In the genomic region with DNA sequence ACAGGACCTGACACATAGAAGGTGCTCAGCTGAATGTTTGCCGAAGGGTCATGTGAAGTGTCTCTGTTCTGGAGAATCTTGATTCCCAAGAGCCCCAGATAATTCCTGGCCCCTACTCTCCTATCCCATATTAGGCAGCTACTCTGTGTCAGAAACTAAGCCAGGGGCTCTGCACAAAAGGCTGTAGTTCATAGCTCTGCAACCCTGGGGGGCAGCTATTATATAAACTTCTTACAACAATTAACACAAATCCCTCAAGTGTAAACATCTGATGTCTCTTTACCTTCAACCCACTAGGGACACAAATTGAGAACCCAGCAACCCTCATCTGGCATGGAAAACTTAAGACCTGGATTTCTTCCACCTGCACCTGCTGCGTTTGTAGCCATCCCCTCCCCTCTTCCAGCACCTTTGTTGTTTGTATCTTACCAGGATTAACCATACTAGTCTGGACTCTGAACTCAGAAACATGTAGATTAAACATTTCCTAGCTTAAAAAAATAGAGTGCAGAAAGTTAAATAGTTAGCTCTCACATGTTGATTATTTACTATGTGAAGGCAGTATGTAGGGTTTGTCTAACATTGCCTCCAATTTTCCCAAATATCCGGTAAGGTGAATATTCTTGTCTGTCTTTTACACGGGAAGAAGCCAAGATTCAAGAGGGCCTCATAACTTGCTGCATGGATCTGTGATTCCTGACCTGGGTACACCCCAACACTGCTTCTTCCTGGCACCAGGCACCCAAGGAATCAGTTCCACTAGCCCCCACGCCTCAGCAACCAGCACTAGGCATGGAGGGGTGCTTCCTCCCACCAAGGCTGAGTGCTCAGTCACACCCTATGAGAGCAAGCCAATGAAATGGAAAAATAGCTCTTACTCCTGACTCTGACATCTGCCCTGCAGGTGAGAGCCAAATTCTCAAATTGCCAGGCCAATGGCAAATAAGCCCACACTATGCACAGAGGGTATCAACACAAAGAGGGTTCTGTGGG, we compare ENCODE assay signal across 1 cellular context.
TF ChIP-seq lines count a peak whose summit lies in the region.

No MANE protein-coding gene starts in this region.

TF ChIP-seq in liver, 16 proteins besides CTCF, POLR2A, EP300 and RAD21 (continued from another document):
- TF ChIP-seq, protein P1, sequence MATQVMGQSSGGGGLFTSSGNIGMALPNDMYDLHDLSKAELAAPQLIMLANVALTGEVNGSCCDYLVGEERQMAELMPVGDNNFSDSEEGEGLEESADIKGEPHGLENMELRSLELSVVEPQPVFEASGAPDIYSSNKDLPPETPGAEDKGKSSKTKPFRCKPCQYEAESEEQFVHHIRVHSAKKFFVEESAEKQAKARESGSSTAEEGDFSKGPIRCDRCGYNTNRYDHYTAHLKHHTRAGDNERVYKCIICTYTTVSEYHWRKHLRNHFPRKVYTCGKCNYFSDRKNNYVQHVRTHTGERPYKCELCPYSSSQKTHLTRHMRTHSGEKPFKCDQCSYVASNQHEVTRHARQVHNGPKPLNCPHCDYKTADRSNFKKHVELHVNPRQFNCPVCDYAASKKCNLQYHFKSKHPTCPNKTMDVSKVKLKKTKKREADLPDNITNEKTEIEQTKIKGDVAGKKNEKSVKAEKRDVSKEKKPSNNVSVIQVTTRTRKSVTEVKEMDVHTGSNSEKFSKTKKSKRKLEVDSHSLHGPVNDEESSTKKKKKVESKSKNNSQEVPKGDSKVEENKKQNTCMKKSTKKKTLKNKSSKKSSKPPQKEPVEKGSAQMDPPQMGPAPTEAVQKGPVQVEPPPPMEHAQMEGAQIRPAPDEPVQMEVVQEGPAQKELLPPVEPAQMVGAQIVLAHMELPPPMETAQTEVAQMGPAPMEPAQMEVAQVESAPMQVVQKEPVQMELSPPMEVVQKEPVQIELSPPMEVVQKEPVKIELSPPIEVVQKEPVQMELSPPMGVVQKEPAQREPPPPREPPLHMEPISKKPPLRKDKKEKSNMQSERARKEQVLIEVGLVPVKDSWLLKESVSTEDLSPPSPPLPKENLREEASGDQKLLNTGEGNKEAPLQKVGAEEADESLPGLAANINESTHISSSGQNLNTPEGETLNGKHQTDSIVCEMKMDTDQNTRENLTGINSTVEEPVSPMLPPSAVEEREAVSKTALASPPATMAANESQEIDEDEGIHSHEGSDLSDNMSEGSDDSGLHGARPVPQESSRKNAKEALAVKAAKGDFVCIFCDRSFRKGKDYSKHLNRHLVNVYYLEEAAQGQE (IDR thresholded peaks at IDR 0.05) = peak; percentile 53
- TF ChIP-seq FOXA1 (IDR thresholded peaks at IDR 0.05) (peak; percentile 50), FOXA2 (IDR thresholded peaks at IDR 0.05) (peak; percentile 28), EGR1 (IDR thresholded peaks at IDR 0.05; ENCODE audit: low read depth in 2 of 2) (peak in 1 of 2 donors; percentile 9), HNF4G (IDR thresholded peaks at IDR 0.05) (peak; percentile 76), NR2F2 (IDR thresholded peaks at IDR 0.05) (no peak), GABPA (IDR thresholded peaks at IDR 0.05 in 1 of 2, conservative IDR thresholded peaks at IDR 0.05 in 1 of 2) (no peak)
